In genomic region chr10:4778761-4779160, GRCh38 we compare ENCODE assay signal across 28 cellular contexts.
"Had no signal": no experiment of that assay in that cellular context is flagged by ENCODE, and none has a peak within 500 bp of the region (broad histone marks: within the 10 kb centered on the region; RNA-seq: fewer than 3 reads in every experiment).

No MANE protein-coding gene starts in this region.

- DNase-seq: effector memory CD4-positive, alpha-beta T cell; foreskin keratinocyte; heart left ventricle; kidney; mesenchymal stem cell; mucosa of descending colon; naive B cell; pancreas; retina; right lobe of liver; small intestine; stimulated activated CD4-positive, alpha-beta T cell treated with anti-CD3 and anti-CD28 coated beads, Interleukin-15, amount 100 ng/mL, for 24 hours; stimulated activated CD4-positive, alpha-beta T cell treated with anti-CD3 and anti-CD28 coated beads, Interleukin-4, amount 100 ng/mL, for 1 hour; stimulated activated naive CD4-positive, alpha-beta T cell treated with Interleukin-2 at 50 U/mL for 16 hours; stomach; thyroid gland; trophoblast cell had no signal

- H3K27ac ChIP-seq: gastroesophageal sphincter, heart left ventricle, hepatocyte, neutrophil, pancreas, right lobe of liver, stomach, thyroid gland, vagina had no signal

- H3K4me3 ChIP-seq: gastroesophageal sphincter, heart left ventricle, hepatocyte, mucosa of descending colon, pancreas, right lobe of liver, stomach, thyroid gland, vagina had no signal

- H3K4me3 Mint-ChIP-seq: dendritic cell treated with granulocyte-macrophage colony-stimulating factor and Interleukin-4, amounts not matched to agents 40 ng/mL and 50 ng/mL, for 4 days; mesothelial cell of epicardium; naive B cell; natural killer cell treated with Interleukin-12 subunit alpha and Interleukin-12 subunit beta and Interleukin-15 and Interleukin-18, amount 100 ng/mL, for 72 hours; neural crest cell; stimulated activated effector memory CD8-positive, alpha-beta T cell treated with anti-CD3 and anti-CD28 coated beads, Interleukin-12 subunit alpha, Interleukin-12 subunit beta, amount 100 ng/mL, for 72 hours had no signal

- H3K79me2 ChIP-seq: hepatocyte had no signal

- H2AFZ ChIP-seq: hepatocyte had no signal

- ATAC-seq: foreskin keratinocyte; gastroesophageal sphincter; heart left ventricle; left lobe of liver; mucosa of descending colon; natural killer cell treated with Interleukin-12 subunit alpha and Interleukin-12 subunit beta and Interleukin-15 and Interleukin-18, amount 100 ng/mL, for 72 hours; pancreas; right lobe of liver; stimulated activated effector memory CD8-positive, alpha-beta T cell treated with anti-CD3 and anti-CD28 coated beads, Interleukin-12 subunit alpha, Interleukin-12 subunit beta, amount 100 ng/mL, for 72 hours had no signal

- H3K36me3 ChIP-seq: gastroesophageal sphincter, heart left ventricle, neutrophil, pancreas, right lobe of liver, stomach, thyroid gland, vagina had no signal

- H3K36me3 Mint-ChIP-seq: mesothelial cell of epicardium; naive B cell; natural killer cell treated with Interleukin-12 subunit alpha and Interleukin-12 subunit beta and Interleukin-15 and Interleukin-18, amount 100 ng/mL, for 72 hours; stimulated activated effector memory CD8-positive, alpha-beta T cell treated with anti-CD3 and anti-CD28 coated beads, Interleukin-12 subunit alpha, Interleukin-12 subunit beta, amount 100 ng/mL, for 72 hours had no signal

- FAIRE-seq: colon, pancreas had no signal

- H3K27me3 ChIP-seq: foreskin keratinocyte, gastroesophageal sphincter, heart left ventricle, hepatocyte, neutrophil, pancreas, right lobe of liver, stomach, thyroid gland, vagina had no signal

- H3K4me1 Mint-ChIP-seq: naive B cell, neural crest cell had no signal

- H3K27ac Mint-ChIP-seq: dendritic cell treated with granulocyte-macrophage colony-stimulating factor and Interleukin-4, amounts not matched to agents 40 ng/mL and 50 ng/mL, for 4 days; mesothelial cell of epicardium; naive B cell; natural killer cell treated with Interleukin-12 subunit alpha and Interleukin-12 subunit beta and Interleukin-15 and Interleukin-18, amount 100 ng/mL, for 72 hours; stimulated activated effector memory CD8-positive, alpha-beta T cell treated with anti-CD3 and anti-CD28 coated beads, Interleukin-12 subunit alpha, Interleukin-12 subunit beta, amount 100 ng/mL, for 72 hours had no signal

- H3K4me2 ChIP-seq: hepatocyte had no signal

- H3K9me3 ChIP-seq: gastroesophageal sphincter, heart left ventricle, mucosa of descending colon, neutrophil, pancreas, right lobe of liver, stomach, thyroid gland, vagina had no signal

- H3K4me1 ChIP-seq: gastroesophageal sphincter, pancreas, right lobe of liver, stomach had no signal

- H3K9me3 Mint-ChIP-seq: dendritic cell treated with granulocyte-macrophage colony-stimulating factor and Interleukin-4, amounts not matched to agents 40 ng/mL and 50 ng/mL, for 4 days; mesothelial cell of epicardium; naive B cell; natural killer cell treated with Interleukin-12 subunit alpha and Interleukin-12 subunit beta and Interleukin-15 and Interleukin-18, amount 100 ng/mL, for 72 hours; neural crest cell; stimulated activated effector memory CD8-positive, alpha-beta T cell treated with anti-CD3 and anti-CD28 coated beads, Interleukin-12 subunit alpha, Interleukin-12 subunit beta, amount 100 ng/mL, for 72 hours had no signal
